Comparison of ENCODE assay signal across 1 cellular context in genomic region chr17:40666366-40666765, GRCh38.
TF ChIP-seq lines count a peak whose summit lies in the region.

No MANE protein-coding gene starts in this region.

TF ChIP-seq in GM12878, 131 proteins besides CTCF, POLR2A, EP300 and RAD21:
- TF ChIP-seq SREBF1 (IDR thresholded peaks at IDR 0.05; ENCODE audit: low read length) (no peak), ZNF24 (IDR thresholded peaks at IDR 0.05) (no peak), FOXK2 (IDR thresholded peaks at IDR 0.05) (no peak), EGR1 (IDR thresholded peaks at IDR 0.05; ENCODE audit: borderline replicate concordance in 1 of 2, low read depth in 2 of 2, low read length in 2 of 2) (no peak), ZBTB11 (CRISPR knock-in tag; IDR thresholded peaks at IDR 0.05) (no peak), MYB (IDR thresholded peaks at IDR 0.05; ENCODE audit: borderline replicate concordance, low read depth, low read length) (no peak), MXI1 (IDR thresholded peaks at IDR 0.05; ENCODE audit: low read depth, low read length) (no peak), SRF (IDR thresholded peaks at IDR 0.05; ENCODE audit: low read depth in 2 of 2, low read length in 2 of 2) (no peak), MYC (IDR thresholded peaks at IDR 0.05; ENCODE audit: insufficient read depth, insufficient read length, insufficient replicate concordance, low read length, severe bottlenecking) (no peak), ZNF687 (IDR thresholded peaks at IDR 0.05) (no peak), ZNF622 (IDR thresholded peaks at IDR 0.05) (no peak), HDAC2 (IDR thresholded peaks at IDR 0.05) (no peak), ESRRA (IDR thresholded peaks at IDR 0.05; ENCODE audit: low read length) (no peak), RELB (IDR thresholded peaks at IDR 0.05; ENCODE audit: low read depth) (no peak), SMAD5 (IDR thresholded peaks at IDR 0.05; ENCODE audit: low read depth) (no peak), SUPT20H (IDR thresholded peaks at IDR 0.05; ENCODE audit: borderline replicate concordance, control insufficient read depth, low read depth, low read length) (no peak), YBX1 (IDR thresholded peaks at IDR 0.05) (no peak), BHLHE40 (IDR thresholded peaks at IDR 0.05; ENCODE audit: borderline replicate concordance in 1 of 2, low read depth in 2 of 2, low read length in 1 of 2) (no peak)
